Comparison of ENCODE assay signal across 8 cellular contexts in genomic region chr14:87944987-87945604, GRCh38. TPM values are rescaled to one million over a fixed set of nuclear protein-coding genes. Genes with fewer than 3 reads are reported as not detected.
DNase-seq lines count a peak whose midpoint lies in the region; ATAC-seq, FAIRE-seq and TF ChIP-seq lines count a peak whose summit lies in the region.

No MANE protein-coding gene starts in this region.

- peaks cover 12% of the 10 kb centered on the region for H3K36me3 Mint-ChIP-seq in activated naive CD4-positive, alpha-beta T cell treated with anti-CD3 and anti-CD28 coated beads, Interleukin-2, amount 10 ng/mL, durations not matched to agents 7 days and 5 days

- in situ Hi-C loops in T47D (cut with HindIII; ENCODE audit: low pct_unique_long_range_greater_than_20kb, low sequenced_read_pairs) = no loop called here
- in situ Hi-C loops in HepG2 (cut with HindIII; ENCODE audit: extremely low pct_ligation_motif_present, low pct_unique_long_range_greater_than_20kb) = loop anchor here (5.0 to 10.0 kb wide), 2 partner anchors 220 to 287 kb away; no protein-coding TSS in a partner anchor

- no peak overlapping the region for H3K4me3 ChIP-seq in HepG2 (replicated peaks in 1 of 3; ENCODE audit: insufficient read depth in 1 of 3, low read depth in 2 of 3, low read length in 3 of 3)

- H3K4me3 Mint-ChIP-seq in activated naive CD4-positive, alpha-beta T cell treated with anti-CD3 and anti-CD28 coated beads, Interleukin-2, amount 10 ng/mL, durations not matched to agents 7 days and 5 days = no peak overlapping the region

- H3K36me3 ChIP-seq in HepG2 (replicated peaks in 1 of 2; ENCODE audit: control insufficient read depth in 1 of 2, insufficient read depth in 2 of 2, low read length in 2 of 2) = no peaks in the 10 kb centered on the region

- H3K27me3 ChIP-seq in HepG2 (ENCODE audit: control insufficient read depth in 1 of 2, insufficient read depth in 2 of 2, low read length in 2 of 2) = no peaks in the 10 kb centered on the region; a peak in 1 of 5 replicates

- TF ChIP-seq EP300 in HepG2 (IDR thresholded peaks at IDR 0.05; ENCODE audit: low read depth in 2 of 2, low read length in 2 of 2) (no peak), HepG2 (CRISPR knock-in tag; IDR thresholded peaks at IDR 0.05; ENCODE audit: borderline replicate concordance) (no peak)

- H2AFZ ChIP-seq in HepG2 (ENCODE audit: low read length) = no peak overlapping the region

- H3K79me2 ChIP-seq in HepG2 (ENCODE audit: insufficient read depth, low read length) = no peaks in the 10 kb centered on the region

- ATAC-seq in Right ventricle myocardium superior (ENCODE audit: poor library complexity) (peak; percentile 43), Right ventricle myocardium inferior (no peak), HepG2 (no peak), HG03175 (IDR thresholded peaks at IDR 0.05; ENCODE audit: unreplicated experiment) (no peak)

- no peaks in the 10 kb centered on the region for H3K9me3 Mint-ChIP-seq in activated naive CD4-positive, alpha-beta T cell treated with anti-CD3 and anti-CD28 coated beads, Interleukin-2, amount 10 ng/mL, durations not matched to agents 7 days and 5 days

- POLR2A ChIA-PET in HepG2 (lab: Yijun Ruan, JAX) = no interaction called here

- WGBS in HepG2 (ENCODE audit: low lambda C conversion rate) = 23% methylated on average over 4 of the region's 4 CpGs

- H4K20me1 ChIP-seq in HepG2 (ENCODE audit: insufficient read depth, low read length) = no peaks in the 10 kb centered on the region

- H3K9me3 ChIP-seq in HepG2 (ENCODE audit: low read length) = no peaks in the 10 kb centered on the region

- no peaks in the 10 kb centered on the region for H3K27me3 Mint-ChIP-seq in activated naive CD4-positive, alpha-beta T cell treated with anti-CD3 and anti-CD28 coated beads, Interleukin-2, amount 10 ng/mL, durations not matched to agents 7 days and 5 days

- H3K4me1 ChIP-seq in HepG2 (ENCODE audit: insufficient read depth, low read length) = no peaks in the 10 kb centered on the region

- peak; percentile 65 for TF ChIP-seq CTCF in HepG2 (CRISPR knock-in tag; IDR thresholded peaks at IDR 0.05)

- FAIRE-seq in HepG2 (lab: Jason Lieb, UNC) = peak; percentile 64

- H3K27ac ChIP-seq in HepG2 (ENCODE audit: extremely low read length, insufficient read depth, low read length) = no peak overlapping the region

- H3K4me2 ChIP-seq in HepG2 (ENCODE audit: low read depth, low read length) = no peak overlapping the region

- no peak for TF ChIP-seq POLR2A in HepG2 (IDR thresholded peaks at IDR 0.05; ENCODE audit: insufficient read depth in 1 of 2, low read depth in 2 of 2, low read length in 2 of 2)

- no peak overlapping the region for H3K27ac Mint-ChIP-seq in activated naive CD4-positive, alpha-beta T cell treated with anti-CD3 and anti-CD28 coated beads, Interleukin-2, amount 10 ng/mL, durations not matched to agents 7 days and 5 days

- DNase-seq in Right ventricle myocardium superior (no peak), Right ventricle myocardium inferior (ENCODE audit: missing footprints) (no peak), NCI-H2227 (lab: John Stamatoyannopoulos, UW; ENCODE audit: unreplicated experiment) (peak; percentile 27), T47D (ENCODE audit: low read depth in 1 of 2, low spot score in 1 of 2) (peak; percentile 23 to 68), HepG2 (ENCODE audit: low spot score) (peak; percentile 29)
- DNase-seq in activated naive CD4-positive, alpha-beta T cell treated with anti-CD3 and anti-CD28 coated beads, Interleukin-2, amount 10 ng/mL, durations not matched to agents 7 days and 5 days = no peak
- no peak for DNase-seq in activated CD4-positive, alpha-beta T cell treated with anti-CD3 and anti-CD28 coated beads, Interleukin-2, amount 50 U/mL, for 1 hour

- H3K4me1 Mint-ChIP-seq in activated naive CD4-positive, alpha-beta T cell treated with anti-CD3 and anti-CD28 coated beads, Interleukin-2, amount 10 ng/mL, durations not matched to agents 7 days and 5 days = no peaks in the 10 kb centered on the region

- BruUV-seq in HepG2 (replicated peaks; lab: Mats Ljungman, UMichigan) = no TSS peak

- intact Hi-C loops in Right ventricle myocardium superior (cut with DNase I) = loop anchor here (5.0 kb wide), 1 partner anchor 222 kb away; no protein-coding TSS in a partner anchor
- intact Hi-C loops in Right ventricle myocardium inferior (cut with DNase I) = loop anchor here (5.0 kb wide), 1 partner anchor 222 kb away; no protein-coding TSS in a partner anchor
- intact Hi-C loops in HepG2 (cut with micrococcal nuclease; ENCODE audit: unreplicated experiment) = loop anchor here (1.0 to 5.0 kb wide), 5 partner anchors 68 to 547 kb away; no protein-coding TSS in a partner anchor

- no peak overlapping the region for H3K9ac ChIP-seq in HepG2 (ENCODE audit: insufficient read depth, low read depth, low read length)

- TF ChIP-seq RAD21 in HepG2 (CRISPR knock-in tag; IDR thresholded peaks at IDR 0.05) = no peak

- CTCF ChIA-PET in HepG2 (lab: Yijun Ruan, JAX; ENCODE audit: low intra/inter-chr PET ratio, low total read pairs) = interaction anchor here (0.9 to 1.9 kb wide), 5 partner anchors 69 to 985 kb away, joined by 3 to 8 read pairs (median 3); no protein-coding TSS in a partner anchor
- CTCF ChIA-PET in activated naive CD4-positive, alpha-beta T cell treated with anti-CD3 and anti-CD28 coated beads, Interleukin-2, amount 10 ng/mL, durations not matched to agents 7 days and 5 days (lab: Charles Lee) = interaction anchor here (0.7 to 3.0 kb wide), 11 partner anchors 10 to 435 kb away, joined by 3 to 39 read pairs (median 4); partner anchors contain the start of gene GALC

TF ChIP-seq in HepG2, 621 proteins besides CTCF, POLR2A, EP300 and RAD21:
- TF ChIP-seq STAG1 (CRISPR knock-in tag; IDR thresholded peaks at IDR 0.05) (peak; percentile 73), TEAD2 (CRISPR knock-in tag; IDR thresholded peaks at IDR 0.05) (no peak)

RNA-seq across cellular contexts. Expression of gene GALC, which starts 47.9 kb away (rescaled TPM):
- total RNA-seq in Right ventricle myocardium superior = 12.0 TPM
- 11.1 TPM for total RNA-seq in Right ventricle myocardium inferior
- total RNA-seq in HepG2 (2016; rRNA removed; fragmentation: Illumina TruSeq; extraction: Trizol) = not detected in 2 replicates
- not detected in 2 replicates for total RNA-seq in HepG2 (2016; cell fraction: cytosol; rRNA removed; fragmentation: Illumina TruSeq; extraction: Trizol; ENCODE audit: low read depth)
- total RNA-seq in HepG2 (2016; cell fraction: insoluble cytoplasmic fraction; rRNA removed; fragmentation: Illumina TruSeq; extraction: Trizol) = not detected in 2 replicates
- total RNA-seq in HepG2 (2016; cell fraction: membrane; rRNA removed; fragmentation: Illumina TruSeq; extraction: Trizol) = not detected in 2 replicates
- not detected in 2 replicates for total RNA-seq in HepG2 (2016; cell fraction: nucleus; rRNA removed; fragmentation: Illumina TruSeq; extraction: Trizol)
- not detected in 2 replicates for polyA plus RNA-seq in HepG2 (2011; rRNA removed)
- not detected in 2 replicates for polyA plus RNA-seq in HepG2 (2011; cell fraction: cytosol; rRNA removed)
- polyA plus RNA-seq in HepG2 (2011; cell fraction: nucleus; rRNA removed) = not detected in 2 replicates
- polyA plus RNA-seq in HepG2 (2012) = not detected in 2 replicates
- not detected in 2 replicates for polyA plus RNA-seq in HepG2 (2016; cell fraction: cytosol; fragmentation: Illumina TruSeq; extraction: Trizol; ENCODE audit: low read depth)
- not detected in 2 replicates for polyA plus RNA-seq in HepG2 (2016; cell fraction: insoluble cytoplasmic fraction; fragmentation: Illumina TruSeq; extraction: Trizol; ENCODE audit: low read depth)
- not detected in 2 replicates for polyA plus RNA-seq in HepG2 (2016; cell fraction: membrane; fragmentation: Illumina TruSeq; extraction: Trizol; ENCODE audit: low read depth)
- polyA plus RNA-seq in HepG2 (2016; cell fraction: nucleus; fragmentation: Illumina TruSeq; extraction: Trizol; ENCODE audit: insufficient read depth, low read depth) = not detected in 2 replicates
- 0.02 TPM in 1 of 2 replicates, not detected in the other for polyA minus RNA-seq in HepG2 (2011; rRNA and poly(A)+ RNA removed; ENCODE audit: low replicate concordance)
- not detected in 2 replicates for polyA minus RNA-seq in HepG2 (2011; cell fraction: cytosol; rRNA and poly(A)+ RNA removed)
- not detected in 2 replicates for polyA minus RNA-seq in HepG2 (2011; cell fraction: nucleus; rRNA and poly(A)+ RNA removed)

RNA-seq across cellular contexts. Expression of gene GPR65, which starts 59.8 kb away (rescaled TPM):
- total RNA-seq in Right ventricle myocardium superior = 0.38 TPM
- 0.62 TPM for total RNA-seq in Right ventricle myocardium inferior
- not detected in 2 replicates for total RNA-seq in HepG2 (2016; rRNA removed; fragmentation: Illumina TruSeq; extraction: Trizol)
- not detected in 2 replicates for total RNA-seq in HepG2 (2016; cell fraction: cytosol; rRNA removed; fragmentation: Illumina TruSeq; extraction: Trizol; ENCODE audit: low read depth)
- total RNA-seq in HepG2 (2016; cell fraction: insoluble cytoplasmic fraction; rRNA removed; fragmentation: Illumina TruSeq; extraction: Trizol) = not detected in 2 replicates
- total RNA-seq in HepG2 (2016; cell fraction: membrane; rRNA removed; fragmentation: Illumina TruSeq; extraction: Trizol) = not detected in 2 replicates
- total RNA-seq in HepG2 (2016; cell fraction: nucleus; rRNA removed; fragmentation: Illumina TruSeq; extraction: Trizol) = not detected in 2 replicates
- polyA plus RNA-seq in HepG2 (2011; rRNA removed) = not detected in 2 replicates
- polyA plus RNA-seq in HepG2 (2011; cell fraction: cytosol; rRNA removed) = not detected in 2 replicates
- polyA plus RNA-seq in HepG2 (2011; cell fraction: nucleus; rRNA removed) = not detected in 2 replicates
- not detected in 2 replicates for polyA plus RNA-seq in HepG2 (2012)
- not detected in 2 replicates for polyA plus RNA-seq in HepG2 (2016; cell fraction: cytosol; fragmentation: Illumina TruSeq; extraction: Trizol; ENCODE audit: low read depth)
- polyA plus RNA-seq in HepG2 (2016; cell fraction: insoluble cytoplasmic fraction; fragmentation: Illumina TruSeq; extraction: Trizol; ENCODE audit: low read depth) = not detected in 2 replicates
- polyA plus RNA-seq in HepG2 (2016; cell fraction: membrane; fragmentation: Illumina TruSeq; extraction: Trizol; ENCODE audit: low read depth) = not detected in 2 replicates
- not detected in 2 replicates for polyA plus RNA-seq in HepG2 (2016; cell fraction: nucleus; fragmentation: Illumina TruSeq; extraction: Trizol; ENCODE audit: insufficient read depth, low read depth)
- polyA minus RNA-seq in HepG2 (2011; rRNA and poly(A)+ RNA removed; ENCODE audit: low replicate concordance) = not detected in 2 replicates
- polyA minus RNA-seq in HepG2 (2011; cell fraction: cytosol; rRNA and poly(A)+ RNA removed) = not detected in 2 replicates
- polyA minus RNA-seq in HepG2 (2011; cell fraction: nucleus; rRNA and poly(A)+ RNA removed) = not detected in 2 replicates

Comparison
In these comparisons a context has a peak if more than half of its experiments do, and no peak if none do; other contexts are left out.
1. DNase-seq: peak in NCI-H2227 (single experiment), T47D (2 of 2) and HepG2 (single experiment); none in Right ventricle myocardium superior (single experiment), Right ventricle myocardium inferior (single experiment), activated naive CD4-positive, alpha-beta T cell treated with anti-CD3 and anti-CD28 coated beads, Interleukin-2, amount 10 ng/mL, durations not matched to agents 7 days and 5 days (single experiment) and activated CD4-positive, alpha-beta T cell treated with anti-CD3 and anti-CD28 coated beads, Interleukin-2, amount 50 U/mL, for 1 hour (single experiment).
2. RNA of gene GALC, which starts 47.9 kb away (total RNA-seq): 12.0 TPM in Right ventricle myocardium superior (single experiment) and 11.1 TPM in Right ventricle myocardium inferior (single experiment); not detected in HepG2; every median in the first group is over 10 times any median in the second.